ENCODE assay signal across 22 cellular contexts in genomic region chr3:124664804-124665203, GRCh38.
DNase-seq lines count a peak whose midpoint lies in the region; ATAC-seq and TF ChIP-seq lines count a peak whose summit lies in the region.
"Had no signal": no experiment of that assay in that cellular context is flagged by ENCODE, and none has a peak within 500 bp of the region (broad histone marks: within the 10 kb centered on the region; RNA-seq: fewer than 3 reads in every experiment).

No MANE protein-coding gene starts in this region.

- ATAC-seq in heart right ventricle (peak in 7 of 8 donors; percentile 32 to 71 (median 54)), right lobe of liver (peak; percentile 85 to 93 (median 90)), HG03432 (IDR thresholded peaks at IDR 0.05; ENCODE audit: unreplicated experiment) (no peak)
- ATAC-seq: GM12878; stimulated activated effector memory CD8-positive, alpha-beta T cell treated with anti-CD3 and anti-CD28 coated beads, Interleukin-12 subunit alpha, Interleukin-12 subunit beta, amount 100 ng/mL, for 72 hours had no signal

- H2AFZ ChIP-seq in smooth muscle cell (ENCODE audit: low read depth), result no peak overlapping the region

- H3K9ac ChIP-seq in smooth muscle cell (ENCODE audit: low read depth), result no peak overlapping the region

- no peak overlapping the region for H3K4me3 ChIP-seq in MG63
- no peak overlapping the region for H3K4me3 ChIP-seq in heart right ventricle
- H3K4me3 ChIP-seq in right lobe of liver, result no peak overlapping the region
- H3K4me3 ChIP-seq in smooth muscle cell, result no peak overlapping the region
- H3K4me3 ChIP-seq: GM12878, SK-N-MC, suprapubic skin, uterus had no signal

- no peak overlapping the region for H3K4me2 ChIP-seq in smooth muscle cell

- H3K27me3 ChIP-seq in MG63 (no peaks in the 10 kb centered on the region), heart right ventricle (no peaks in the 10 kb centered on the region), right lobe of liver (no peaks in the 10 kb centered on the region), smooth muscle cell (ENCODE audit: low read depth) (no peaks in the 10 kb centered on the region)
- H3K27me3 ChIP-seq: suprapubic skin, uterus had no signal

- H3K4me1 ChIP-seq in heart right ventricle (peaks cover 0 to 20% (median 6%) of the 10 kb centered on the region in 9 donors), right lobe of liver (peaks cover 0 to 51% (median 23%) of the 10 kb centered on the region in 4 donors), smooth muscle cell (ENCODE audit: low read depth) (no peaks in the 10 kb centered on the region)
- H3K4me1 ChIP-seq: suprapubic skin, uterus had no signal

- no peaks in the 10 kb centered on the region for H3F3A ChIP-seq in smooth muscle cell (ENCODE audit: low read depth)

- H3K9me3 ChIP-seq in MG63 (no peaks in the 10 kb centered on the region), heart right ventricle (no peaks in the 10 kb centered on the region), right lobe of liver (no peaks in the 10 kb centered on the region), smooth muscle cell (replicated peaks; ENCODE audit: low read depth) (no peaks in the 10 kb centered on the region)
- H3K9me3 ChIP-seq: suprapubic skin, uterus had no signal

- H3K27ac ChIP-seq in heart right ventricle, result peak overlapping the region in 9 of 10 donors; percentile 15 to 64 (median 48)
- peak overlapping the region; percentile 55 to 92 (median 57) for H3K27ac ChIP-seq in right lobe of liver
- H3K27ac ChIP-seq in smooth muscle cell (ENCODE audit: low read depth), result peak overlapping the region; percentile 69
- H3K27ac ChIP-seq: RWPE1, SK-N-MC, suprapubic skin, uterus had no signal

- peak; percentile 14 for DNase-seq in MG63
- no peak for DNase-seq in heart right ventricle
- DNase-seq in right lobe of liver, result peak; percentile 37 to 83 (median 71)
- DNase-seq in smooth muscle cell (lab: John Stamatoyannopoulos, UW; ENCODE audit: unreplicated experiment), result no peak
- no peak for DNase-seq in stimulated activated CD4-positive, alpha-beta T cell treated with anti-CD3 and anti-CD28 coated beads, Interleukin-12 subunit alpha, Interleukin-12 subunit beta, amount 100 ng/mL, for 4 hours
- no peak for DNase-seq in foreskin melanocyte
- DNase-seq: activated gamma-delta T cell; activated T-cell treated with anti-CD3 and anti-CD28 coated beads for 4 hours; dermis blood vessel endothelial cell; EL; Kasumi-1; mesenchymal stem cell; NCI-H1048; NCI-H1694 treated with DMSO at 0.1 percent for 48 hours; stimulated activated CD4-positive, alpha-beta T cell treated with anti-CD3 and anti-CD28 coated beads, Interleukin-4, amount 100 ng/mL, for 24 hours; uterus had no signal

- H4K20me1 ChIP-seq in smooth muscle cell (ENCODE audit: low read depth), result no peaks in the 10 kb centered on the region

- no peak for TF ChIP-seq POLR2A in right lobe of liver (IDR thresholded peaks at IDR 0.05)

- 53 to 65% methylated on average over 2 of the region's 2 CpGs for WGBS in heart right ventricle, 2 donors
- WGBS in right lobe of liver (ENCODE audit: insufficient coverage, low coverage, low lambda C conversion rate, missing lambda C conversion rate), result 19% methylated on average over 2 of the region's 2 CpGs
- WGBS in smooth muscle cell (ENCODE audit: low lambda C conversion rate), result 91% methylated on average over 2 of the region's 2 CpGs

- TF ChIP-seq CTCF in heart right ventricle (IDR thresholded peaks at IDR 0.05) (no peak), right lobe of liver (IDR thresholded peaks at IDR 0.05) (peak in 1 of 4 donors; percentile 6), smooth muscle cell (IDR thresholded peaks at IDR 0.05; ENCODE audit: borderline replicate concordance, insufficient read depth, poor library complexity, severe bottlenecking) (no peak)

- intact Hi-C loops in heart right ventricle (cut with DNase I) (no loop called here), right lobe of liver (cut with DNase I) (no loop called here)

- H3K79me2 ChIP-seq in smooth muscle cell (ENCODE audit: low read depth), result no peaks in the 10 kb centered on the region

- no peaks in the 10 kb centered on the region for H3K36me3 ChIP-seq in MG63
- peaks cover 0 to 79% (median 15%) of the 10 kb centered on the region in 9 donors for H3K36me3 ChIP-seq in heart right ventricle
- H3K36me3 ChIP-seq in right lobe of liver, result peaks cover 0 to 5% (median 0%) of the 10 kb centered on the region in 4 donors
- no peaks in the 10 kb centered on the region for H3K36me3 ChIP-seq in smooth muscle cell (ENCODE audit: low read depth)
- H3K36me3 ChIP-seq: uterus had no signal

Comparison
In these comparisons a context has a peak if more than half of its experiments do, and no peak if none do; other contexts are left out.
1. DNase-seq: peak in MG63 (single experiment) and right lobe of liver (3 of 3); none in heart right ventricle (0 of 2), smooth muscle cell (single experiment), stimulated activated CD4-positive, alpha-beta T cell treated with anti-CD3 and anti-CD28 coated beads, Interleukin-12 subunit alpha, Interleukin-12 subunit beta, amount 100 ng/mL, for 4 hours (single experiment) and foreskin melanocyte (single experiment).
2. Peak in every context shown above with its lines, with median percentiles within 50 percentile points of each other: H3K27ac ChIP-seq.